Comparison of ENCODE assay signal across 1 cellular context in genomic region chr1:42952353-42953001, GRCh38.
TF ChIP-seq lines count a peak whose summit lies in the region.

No MANE protein-coding gene starts in this region.

TF ChIP-seq in K562, 482 proteins besides CTCF, POLR2A, EP300 and RAD21 (continued from another document and continues in another):
- TF ChIP-seq PREB (CRISPR knock-in tag; IDR thresholded peaks at IDR 0.05) (no peak), MTA1 (IDR thresholded peaks at IDR 0.05; ENCODE audit: borderline replicate concordance) (no peak), CCAR2 (IDR thresholded peaks at IDR 0.05; ENCODE audit: low read depth, low read length) (no peak), ZNF561 (CRISPR knock-in tag; conservative IDR thresholded peaks at IDR 0.05) (0 out of 2 replicates have a peak, but pooled peaks have one; percentile 12), SREBF1 (IDR thresholded peaks at IDR 0.05; ENCODE audit: borderline replicate concordance, low read depth, low read length) (no peak), SIN3B (IDR thresholded peaks at IDR 0.05; ENCODE audit: low read depth) (no peak), ZMIZ1 (IDR thresholded peaks at IDR 0.05; ENCODE audit: low read depth in 2 of 2, low read length in 2 of 2) (peak in 1 of 2 experiments; percentile 69; a peak in 1 of 4 replicates), ELF1 (tag; IDR thresholded peaks at IDR 0.05) (0 out of 2 replicates have a peak, but pooled peaks have one; percentile 21), TCF3 (CRISPR knock-in tag; IDR thresholded peaks at IDR 0.05) (peak; percentile 93), NFRKB (IDR thresholded peaks at IDR 0.05; ENCODE audit: low read depth) (no peak), CHAMP1 (IDR thresholded peaks at IDR 0.05) (no peak), ZNF780A (CRISPR knock-in tag; IDR thresholded peaks at IDR 0.05) (no peak), MLLT1 (IDR thresholded peaks at IDR 0.05) (no peak), FOXM1 (IDR thresholded peaks at IDR 0.05; ENCODE audit: low read depth) (peak; percentile 49; the same call in 1 of the 2 replicates), FOXM1 (CRISPR knock-in tag; IDR thresholded peaks at IDR 0.05; ENCODE audit: low read depth) (no peak), SPI1 (IDR thresholded peaks at IDR 0.05; ENCODE audit: borderline replicate concordance, low read depth, low read length) (peak; percentile 17; the same call in 1 of the 2 replicates), BRD9 (IDR thresholded peaks at IDR 0.05; ENCODE audit: low read depth, partially characterized antibody) (no peak), ZHX1 (conservative IDR thresholded peaks at IDR 0.05; ENCODE audit: low read length) (no peak), E4F1 (CRISPR knock-in tag; IDR thresholded peaks at IDR 0.05; ENCODE audit: borderline replicate concordance) (no peak), FIP1L1 (IDR thresholded peaks at IDR 0.05; ENCODE audit: low read depth, low read length, poor library complexity, severe bottlenecking) (no peak), U2AF1 (optimal IDR thresholded peaks at IDR 0.05; ENCODE audit: low read depth, low read length) (no peak), MCM7 (IDR thresholded peaks at IDR 0.05) (no peak), POU5F1 (IDR thresholded peaks at IDR 0.05; ENCODE audit: borderline replicate concordance, low read depth, low read length, partially characterized antibody) (no peak), RBM34 (IDR thresholded peaks at IDR 0.05; ENCODE audit: borderline replicate concordance, insufficient read depth, low read length) (no peak), ZNF830 (CRISPR knock-in tag; IDR thresholded peaks at IDR 0.05) (no peak), CBFA2T2 (conservative IDR thresholded peaks at IDR 0.05) (peak; percentile 90), DACH1 (IDR thresholded peaks at IDR 0.05; ENCODE audit: partially characterized antibody) (peak; percentile 96), PPARD (CRISPR knock-in tag; IDR thresholded peaks at IDR 0.05) (no peak), ATF6 (CRISPR knock-in tag; IDR thresholded peaks at IDR 0.05) (no peak), THAP7 (CRISPR knock-in tag; IDR thresholded peaks at IDR 0.05) (no peak), CUX1 (CRISPR knock-in tag; IDR thresholded peaks at IDR 0.05) (no peak), HDAC8 (tag; IDR thresholded peaks at IDR 0.05) (no peak), ZNF75A (CRISPR knock-in tag; IDR thresholded peaks at IDR 0.05) (no peak), DMBX1 (CRISPR knock-in tag; IDR thresholded peaks at IDR 0.05; ENCODE audit: borderline replicate concordance) (peak; percentile 83), CREB1 (IDR thresholded peaks at IDR 0.05) (no peak), CREB1 (CRISPR knock-in tag; IDR thresholded peaks at IDR 0.05) (no peak), ATF1 (CRISPR knock-in tag; IDR thresholded peaks at IDR 0.05) (no peak), ATF1 (tag; IDR thresholded peaks at IDR 0.05) (no peak), ZNF274 (IDR thresholded peaks at IDR 0.05; ENCODE audit: borderline replicate concordance, low read depth, low read length) (no peak), MEF2A (IDR thresholded peaks at IDR 0.05; ENCODE audit: control insufficient read depth, low read depth, low read length) (peak; percentile 57; the same call in 1 of the 2 replicates)
